Comparison of ENCODE assay signal across 10 cellular contexts in genomic region chr6:30515106-30515505, GRCh38. TPM values are rescaled to one million over a fixed set of nuclear protein-coding genes. Genes with fewer than 3 reads are reported as not detected.
DNase-seq lines count a peak whose midpoint lies in the region; ATAC-seq, FAIRE-seq and TF ChIP-seq lines count a peak whose summit lies in the region.
"Had no signal": no experiment of that assay in that cellular context is flagged by ENCODE, and none has a peak within 500 bp of the region (broad histone marks: within the 10 kb centered on the region; RNA-seq: fewer than 3 reads in every experiment).

No MANE protein-coding gene starts in this region.

- dilution Hi-C loops in endothelial cell of umbilical vein (cut with MboI; ENCODE audit: extremely low pct_ligation_motif_present, low sequenced_read_pairs) = no loop called here

- H3K4me1 ChIP-seq in DOHH2 (ENCODE audit: control insufficient read depth, low read length) (peaks cover 46% of the 10 kb centered on the region), PC-9 (replicated peaks; ENCODE audit: insufficient read depth) (peaks cover 5% of the 10 kb centered on the region), endothelial cell of umbilical vein (ENCODE audit: control insufficient read depth, extremely low read depth, insufficient read depth, low read length) (peaks cover 5% of the 10 kb centered on the region)

- no peaks in the 10 kb centered on the region for H3K79me2 ChIP-seq in DOHH2 (ENCODE audit: control insufficient read depth, low read length)
- no peaks in the 10 kb centered on the region for H3K79me2 ChIP-seq in PC-9 (ENCODE audit: low read depth)
- H3K79me2 ChIP-seq in endothelial cell of umbilical vein (ENCODE audit: control insufficient read depth, insufficient read depth, low read length) = no peaks in the 10 kb centered on the region

- H3K4me3 ChIP-seq in DOHH2 (ENCODE audit: low read length) (peak overlapping the region; percentile 71), PC-9 (no peak overlapping the region), endothelial cell of umbilical vein (replicated peaks in 1 of 3; ENCODE audit: insufficient read depth in 1 of 3, low read depth in 1 of 3, low read length in 3 of 3) (no peak overlapping the region)

- H3K36me3 ChIP-seq in DOHH2 (ENCODE audit: control insufficient read depth, low read length) (no peaks in the 10 kb centered on the region), PC-9 (ENCODE audit: low read depth) (no peaks in the 10 kb centered on the region), endothelial cell of umbilical vein (ENCODE audit: control insufficient read depth in 2 of 2, extremely low read depth in 1 of 2, insufficient read depth in 2 of 2, low read length in 2 of 2) (no peaks in the 10 kb centered on the region)

- no peak for ATAC-seq in GM18498 (IDR thresholded peaks at IDR 0.05; ENCODE audit: unreplicated experiment)

- H2AFZ ChIP-seq in PC-9 = no peak overlapping the region
- H2AFZ ChIP-seq in endothelial cell of umbilical vein (ENCODE audit: low read depth, low read length) = peak overlapping the region; percentile 9

- no peak for DNase-seq in PC-9
- no peak for DNase-seq in endothelial cell of umbilical vein (ENCODE audit: low read depth, low spot score)
- DNase-seq in progenitor cell of endocrine pancreas (ENCODE audit: low spot score, unreplicated experiment) = no peak
- no peak for DNase-seq in H54 (ENCODE audit: insufficient read length, low spot score)
- no peak for DNase-seq in AG08395 (ENCODE audit: low spot score)
- DNase-seq in NCI-H1105 treated with DMSO at 0.1 percent for 48 hours (lab: John Stamatoyannopoulos, UW) = no peak
- DNase-seq: NCI-H1930, SW 1271 had no signal

- no peaks in the 10 kb centered on the region for H3K9me1 ChIP-seq in endothelial cell of umbilical vein (replicated peaks; ENCODE audit: control insufficient read depth, extremely low read depth, insufficient read depth, low read length)

- H3K9me2 ChIP-seq in DOHH2 (replicated peaks; ENCODE audit: control insufficient read depth, low read length) = no peaks in the 10 kb centered on the region
- no peaks in the 10 kb centered on the region for H3K9me2 ChIP-seq in PC-9 (ENCODE audit: insufficient read depth)

- H3K9me3 ChIP-seq in DOHH2 (ENCODE audit: control insufficient read depth, insufficient read depth, low read length) = peaks cover 9% of the 10 kb centered on the region
- H3K9me3 ChIP-seq in PC-9 (ENCODE audit: insufficient read depth, low read depth) = no peaks in the 10 kb centered on the region
- no peaks in the 10 kb centered on the region for H3K9me3 ChIP-seq in endothelial cell of umbilical vein (replicated peaks; ENCODE audit: control insufficient read depth, insufficient read depth, low read length)

- no peaks in the 10 kb centered on the region for H4K20me1 ChIP-seq in DOHH2 (ENCODE audit: control insufficient read depth, insufficient read depth, low read depth, low read length)
- no peaks in the 10 kb centered on the region for H4K20me1 ChIP-seq in PC-9 (ENCODE audit: insufficient read depth)
- no peaks in the 10 kb centered on the region for H4K20me1 ChIP-seq in endothelial cell of umbilical vein (replicated peaks; ENCODE audit: control insufficient read depth, extremely low read depth, insufficient read depth, low read length)

- peaks cover 3% of the 10 kb centered on the region for H3K9me3 Mint-ChIP-seq in progenitor cell of endocrine pancreas (ENCODE audit: low read depth)

- no peak for TF ChIP-seq POLR2A in endothelial cell of umbilical vein (IDR thresholded peaks at IDR 0.05; ENCODE audit: low read depth, low read length)
- TF ChIP-seq POLR2A in H54 (IDR thresholded peaks at IDR 0.05; ENCODE audit: low read depth, low read length) = no peak

- H3K4me1 Mint-ChIP-seq in progenitor cell of endocrine pancreas (ENCODE audit: low read depth) = no peaks in the 10 kb centered on the region

- peaks cover 17% of the 10 kb centered on the region for H3K27me3 Mint-ChIP-seq in progenitor cell of endocrine pancreas

- no peak overlapping the region for H3K9ac ChIP-seq in endothelial cell of umbilical vein (replicated peaks; ENCODE audit: extremely low read depth, insufficient read depth, low read length)

- POLR2A ChIA-PET in PC-9 (lab: Charles Lee; ENCODE audit: unreplicated experiment) (no interaction called here), endothelial cell of umbilical vein (lab: Charles Lee) (no interaction called here)

- no peak for FAIRE-seq in endothelial cell of umbilical vein (lab: Jason Lieb, UNC)
- no peak for FAIRE-seq in H54 (lab: Jason Lieb, UNC)

- intact Hi-C loops in PC-9 (cut with micrococcal nuclease; ENCODE audit: unreplicated experiment) (no loop called here), endothelial cell of umbilical vein (cut with micrococcal nuclease) (no loop called here)

- H3K4me2 ChIP-seq in DOHH2 (ENCODE audit: low read length) (peak overlapping the region; percentile 58), PC-9 (no peak overlapping the region), endothelial cell of umbilical vein (ENCODE audit: insufficient read depth, low read length) (no peak overlapping the region)

- H3F3A ChIP-seq in DOHH2 (ENCODE audit: control insufficient read depth, insufficient read depth) (peaks cover 21% of the 10 kb centered on the region), PC-9 (ENCODE audit: insufficient read depth, low read depth) (peaks cover 19% of the 10 kb centered on the region)

- no peak overlapping the region for H3K27ac Mint-ChIP-seq in progenitor cell of endocrine pancreas

- CTCF ChIA-PET in PC-9 (lab: Charles Lee) (no interaction called here), endothelial cell of umbilical vein (lab: Charles Lee) (no interaction called here)

- H3K27me3 ChIP-seq in DOHH2 (ENCODE audit: control insufficient read depth, low read length) (peaks cover 21% of the 10 kb centered on the region), PC-9 (ENCODE audit: insufficient read depth, low read depth) (no peaks in the 10 kb centered on the region), endothelial cell of umbilical vein (ENCODE audit: control insufficient read depth in 2 of 2, insufficient read depth in 2 of 2, low read length in 2 of 2) (no peaks in the 10 kb centered on the region)

- H3K27ac ChIP-seq in DOHH2 (ENCODE audit: low read depth, low read length) = no peak overlapping the region
- H3K27ac ChIP-seq in PC-9 = no peak overlapping the region
- peak overlapping the region; percentile 98 for H3K27ac ChIP-seq in endothelial cell of umbilical vein (ENCODE audit: insufficient read depth, low read depth, low read length)

- H3K4me3 Mint-ChIP-seq in progenitor cell of endocrine pancreas (ENCODE audit: low read depth) = peak overlapping the region; percentile 78

- TF ChIP-seq CTCF in DOHH2 (IDR thresholded peaks at IDR 0.05; ENCODE audit: low read depth, low read length, poor library complexity, severe bottlenecking) (no peak), PC-9 (conservative IDR thresholded peaks at IDR 0.05) (no peak), endothelial cell of umbilical vein (IDR thresholded peaks at IDR 0.05; ENCODE audit: extremely low read depth in 1 of 2, insufficient read depth in 1 of 2, low read depth in 1 of 2, low read length in 2 of 2) (no peak), progenitor cell of endocrine pancreas (IDR thresholded peaks at IDR 0.05; ENCODE audit: unreplicated experiment) (no peak)

- H3K36me3 Mint-ChIP-seq in progenitor cell of endocrine pancreas (ENCODE audit: insufficient read depth) = no peaks in the 10 kb centered on the region

- BruUV-seq in PC-9 (replicated peaks; lab: Mats Ljungman, UMichigan) = TSS peak; percentile 67
- no TSS peak for BruUV-seq in endothelial cell of umbilical vein (replicated peaks; lab: Mats Ljungman, UMichigan)

RNA-seq across cellular contexts. Expression of gene HLA-E, which starts 25.8 kb away (rescaled TPM):
- total RNA-seq in PC-9 (2021) = 125 and 160 TPM in 2 replicates
- 249 and 271 TPM in 2 replicates for total RNA-seq in endothelial cell of umbilical vein
- polyA plus RNA-seq in endothelial cell of umbilical vein = 277 and 298 TPM in 2 replicates
- 254 and 295 TPM in 2 replicates for polyA plus RNA-seq in endothelial cell of umbilical vein (2011; cell fraction: cytosol; rRNA removed)
- polyA plus RNA-seq in endothelial cell of umbilical vein (2011; cell fraction: nucleus; rRNA removed) = 225 and 229 TPM in 2 replicates
- polyA plus RNA-seq in endothelial cell of umbilical vein (2012) = 225 and 308 TPM in 2 replicates
- polyA minus RNA-seq in endothelial cell of umbilical vein = 251 and 253 TPM in 2 replicates
- 24.6 TPM for polyA minus RNA-seq in endothelial cell of umbilical vein (2011; cell fraction: cytosol; rRNA and poly(A)+ RNA removed)
- 74.0 and 113 TPM in 2 replicates for polyA minus RNA-seq in endothelial cell of umbilical vein (2011; cell fraction: nucleus; rRNA and poly(A)+ RNA removed)
- total RNA-seq in progenitor cell of endocrine pancreas = 27.6 and 28.4 TPM in 2 replicates

RNA-seq across cellular contexts. Expression of gene GNL1, which starts 41.2 kb away (rescaled TPM):
- total RNA-seq in PC-9 (2021) (114 and 123 TPM in 2 replicates), endothelial cell of umbilical vein (87.3 and 103 TPM in 2 replicates), progenitor cell of endocrine pancreas (75.2 and 81.9 TPM in 2 replicates)
- 58.4 and 63.1 TPM in 2 replicates for polyA plus RNA-seq in endothelial cell of umbilical vein
- polyA plus RNA-seq in endothelial cell of umbilical vein (2011; cell fraction: cytosol; rRNA removed) = 48.2 and 59.3 TPM in 2 replicates
- 60.5 and 77.4 TPM in 2 replicates for polyA plus RNA-seq in endothelial cell of umbilical vein (2011; cell fraction: nucleus; rRNA removed)
- polyA plus RNA-seq in endothelial cell of umbilical vein (2012) = 60.2 and 63.8 TPM in 2 replicates
- 53.5 and 54.4 TPM in 2 replicates for polyA minus RNA-seq in endothelial cell of umbilical vein
- 19.0 TPM for polyA minus RNA-seq in endothelial cell of umbilical vein (2011; cell fraction: cytosol; rRNA and poly(A)+ RNA removed)
- 22.0 and 23.6 TPM in 2 replicates for polyA minus RNA-seq in endothelial cell of umbilical vein (2011; cell fraction: nucleus; rRNA and poly(A)+ RNA removed)

RNA-seq across cellular contexts. Expression of gene PRR3, which starts 42.0 kb away (rescaled TPM):
- 14.7 and 16.9 TPM in 2 replicates for total RNA-seq in PC-9 (2021)
- total RNA-seq in endothelial cell of umbilical vein = 10.6 and 12.0 TPM in 2 replicates
- polyA plus RNA-seq in endothelial cell of umbilical vein = 22.3 and 23.3 TPM in 2 replicates
- 12.1 and 12.9 TPM in 2 replicates for polyA plus RNA-seq in endothelial cell of umbilical vein (2011; cell fraction: cytosol; rRNA removed)
- polyA plus RNA-seq in endothelial cell of umbilical vein (2011; cell fraction: nucleus; rRNA removed) = 13.5 and 15.0 TPM in 2 replicates
- polyA plus RNA-seq in endothelial cell of umbilical vein (2012) = 6.6 and 8.4 TPM in 2 replicates
- polyA minus RNA-seq in endothelial cell of umbilical vein = 15.3 and 22.2 TPM in 2 replicates
- 22.1 TPM for polyA minus RNA-seq in endothelial cell of umbilical vein (2011; cell fraction: cytosol; rRNA and poly(A)+ RNA removed)
- 7.6 and 12.0 TPM in 2 replicates for polyA minus RNA-seq in endothelial cell of umbilical vein (2011; cell fraction: nucleus; rRNA and poly(A)+ RNA removed)
- 16.6 and 19.7 TPM in 2 replicates for total RNA-seq in progenitor cell of endocrine pancreas

RNA-seq across cellular contexts. Expression of gene ABCF1, which starts 56.1 kb away (rescaled TPM):
- total RNA-seq in PC-9 (2021) (64.0 and 73.7 TPM in 2 replicates), endothelial cell of umbilical vein (55.8 and 60.3 TPM in 2 replicates), progenitor cell of endocrine pancreas (72.0 and 78.7 TPM in 2 replicates)
- polyA plus RNA-seq in endothelial cell of umbilical vein = 29.0 and 34.0 TPM in 2 replicates
- 37.2 and 42.3 TPM in 2 replicates for polyA plus RNA-seq in endothelial cell of umbilical vein (2011; cell fraction: cytosol; rRNA removed)
- 73.9 and 111 TPM in 2 replicates for polyA plus RNA-seq in endothelial cell of umbilical vein (2011; cell fraction: nucleus; rRNA removed)
- 53.7 and 54.0 TPM in 2 replicates for polyA plus RNA-seq in endothelial cell of umbilical vein (2012)
- 48.1 and 55.2 TPM in 2 replicates for polyA minus RNA-seq in endothelial cell of umbilical vein
- polyA minus RNA-seq in endothelial cell of umbilical vein (2011; cell fraction: cytosol; rRNA and poly(A)+ RNA removed) = 50.5 TPM
- polyA minus RNA-seq in endothelial cell of umbilical vein (2011; cell fraction: nucleus; rRNA and poly(A)+ RNA removed) = 23.3 and 30.2 TPM in 2 replicates
